Comparison of ENCODE assay signal across 29 cellular contexts in genomic region chr7:155141562-155141961, GRCh38.
"Had no signal": no experiment of that assay in that cellular context is flagged by ENCODE, and none has a peak within 500 bp of the region (broad histone marks: within the 10 kb centered on the region; RNA-seq: fewer than 3 reads in every experiment).

No MANE protein-coding gene starts in this region.

- H3K4me3 ChIP-seq: ascending aorta, cardiac muscle cell, gastroesophageal sphincter, pancreas, prostate gland, sigmoid colon, testis, transverse colon had no signal

- H3K36me3 ChIP-seq: ascending aorta, cardiac muscle cell, gastroesophageal sphincter, pancreas, prostate gland, sigmoid colon, transverse colon had no signal

- H3K27ac ChIP-seq: ascending aorta, cardiac muscle cell, gastroesophageal sphincter, pancreas, prostate gland, sigmoid colon, testis, transverse colon had no signal

- DNase-seq: activated B cell treated with CpG ODN at 0.5 μM for 24 hours; activated CD4-positive, alpha-beta T cell treated with anti-CD3 and anti-CD28 coated beads, Interleukin-2, amount 50 U/mL, for 4 hours; activated naive CD4-positive, alpha-beta T cell treated with anti-CD3 and anti-CD28 coated beads, Interleukin-2, amount 10 ng/mL, durations not matched to agents 7 days and 5 days; activated naive CD8-positive, alpha-beta T cell treated with anti-CD3 and anti-CD28 coated beads, Interleukin-2, amount 10 ng/mL, durations not matched to agents 7 days and 5 days; activated T-cell treated with anti-CD3 and anti-CD28 coated beads for 4 hours; activated T-cell treated with anti-CD3 and anti-CD28 coated beads, Interleukin-2, amount 50 U/mL, for 72 hours; cortex of kidney; effector memory CD8-positive, alpha-beta T cell; hippocampal formation; left cardiac atrium; left ventricle myocardium superior; naive B cell; nephron progenitor cell; nucleus accumbens; pancreas; sigmoid colon; small intestine; stimulated activated CD4-positive, alpha-beta T cell treated with anti-CD3 and anti-CD28 coated beads, Interleukin-4, amount 100 ng/mL, for 4 hours; stimulated activated CD8-positive, alpha-beta memory T cell treated with anti-CD3 and anti-CD28 coated beads, Interleukin-4, amount 100 ng/mL, for 48 hours; stimulated activated naive B cell treated with anti-CD40 and anti-IgM and Interleukin-4, amounts not matched to agents 10 μg/mL and 1 μg/mL and 100 μg/mL, for 72 hours; testis; transverse colon had no signal

- FAIRE-seq: endothelial cell of umbilical vein, keratinocyte, pancreas, small intestine, urothelium cell line had no signal

- H3K27me3 ChIP-seq: ascending aorta, cardiac muscle cell, pancreas, testis, transverse colon had no signal

- H3K4me1 ChIP-seq: ascending aorta, gastroesophageal sphincter, pancreas, prostate gland, sigmoid colon, testis, transverse colon had no signal
